ENCODE assay signal across 2 cellular contexts in genomic region chr17:41660221-41660711, GRCh38.
TF ChIP-seq lines count a peak whose summit lies in the region.

No MANE protein-coding gene starts in this region.

TF ChIP-seq in K562, 482 proteins besides CTCF, POLR2A, EP300 and RAD21:
- TF ChIP-seq GABPB1 (CRISPR knock-in tag; IDR thresholded peaks at IDR 0.05): no peak
- peak; percentile 76 for TF ChIP-seq L3MBTL2 (IDR thresholded peaks at IDR 0.05)
- peak in 1 of 2 experiments; percentile 44 for TF ChIP-seq E2F6 (IDR thresholded peaks at IDR 0.05; ENCODE audit: borderline replicate concordance in 1 of 2, extremely low read depth in 1 of 2, insufficient read depth in 1 of 2, insufficient read length in 1 of 2, low read depth in 1 of 2, low read length in 1 of 2, poor library complexity in 1 of 2, severe bottlenecking in 1 of 2)

TF ChIP-seq in GM12891, 5 proteins besides CTCF, POLR2A, EP300 and RAD21:
- TF ChIP-seq TAF1 (IDR thresholded peaks at IDR 0.05; ENCODE audit: low read depth, low read length) (no peak), POLR2AphosphoS5 (IDR thresholded peaks at IDR 0.05; ENCODE audit: low read depth, low read length) (no peak), SPI1 (IDR thresholded peaks at IDR 0.05; ENCODE audit: low read depth, low read length) (no peak), PAX5 (IDR thresholded peaks at IDR 0.05; ENCODE audit: insufficient read depth, low read length, severe bottlenecking) (no peak), POU2F2 (IDR thresholded peaks at IDR 0.05; ENCODE audit: low read depth, low read length) (no peak)
